In the genomic region with DNA sequence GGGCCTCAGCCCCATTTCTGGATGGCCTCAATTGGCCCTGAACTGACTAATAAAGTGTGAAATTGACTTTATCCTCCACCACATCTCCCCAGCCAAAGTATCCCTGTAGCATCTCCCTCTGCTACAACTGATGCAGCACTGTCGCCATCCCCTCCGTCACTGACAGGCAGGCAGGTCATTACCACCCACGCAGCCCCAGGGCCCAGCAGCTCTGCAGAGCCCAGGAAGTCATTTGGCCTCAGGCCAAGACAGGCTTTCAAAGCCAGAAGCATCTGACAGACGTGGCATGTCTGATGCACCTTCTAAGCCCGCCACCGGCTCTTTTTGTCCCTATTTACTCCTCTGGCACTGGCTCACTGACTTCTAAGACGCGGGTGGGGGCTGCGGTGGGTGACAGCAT, we compare ENCODE assay signal across 11 cellular contexts.
DNase-seq lines count a peak whose midpoint lies in the region; ATAC-seq and TF ChIP-seq lines count a peak whose summit lies in the region.
"Had no signal": no experiment of that assay in that cellular context is flagged by ENCODE, and none has a peak within 500 bp of the region (broad histone marks: within the 10 kb centered on the region; RNA-seq: fewer than 3 reads in every experiment).

No MANE protein-coding gene starts in this region.

- no peaks in the 10 kb centered on the region for H3K27me3 ChIP-seq in heart right ventricle
- no peaks in the 10 kb centered on the region for H3K27me3 ChIP-seq in upper lobe of right lung
- H3K27me3 ChIP-seq: dorsolateral prefrontal cortex had no signal

- H3K36me3 ChIP-seq in heart right ventricle, result no peaks in the 10 kb centered on the region
- H3K36me3 ChIP-seq in upper lobe of right lung, result no peaks in the 10 kb centered on the region

- no peak for TF ChIP-seq CTCF in heart right ventricle (IDR thresholded peaks at IDR 0.05)
- no peak for TF ChIP-seq CTCF in upper lobe of right lung (IDR thresholded peaks at IDR 0.05)

- H3K9me3 ChIP-seq in heart right ventricle (no peaks in the 10 kb centered on the region), upper lobe of right lung (no peaks in the 10 kb centered on the region)

- intact Hi-C loops in heart right ventricle (cut with DNase I) (no loop called here), Right ventricle myocardium inferior (cut with DNase I) (no loop called here), upper lobe of right lung (cut with DNase I) (no loop called here)

- H3K27ac ChIP-seq in heart right ventricle (no peak overlapping the region), upper lobe of right lung (no peak overlapping the region)
- H3K27ac ChIP-seq: dorsolateral prefrontal cortex had no signal

- DNase-seq in heart right ventricle (peak in 1 of 2 donors; percentile 49), Right ventricle myocardium inferior (ENCODE audit: missing footprints) (no peak), RPMI7951 (ENCODE audit: low read depth) (peak; percentile 40), cerebellum (ENCODE audit: low spot score) (peak; percentile 66), NCI-H1694 (lab: John Stamatoyannopoulos, UW) (no peak), upper lobe of right lung (no peak), kidney glomerular epithelial cell (lab: John Stamatoyannopoulos, UW) (no peak)
- DNase-seq in stimulated activated CD8-positive, alpha-beta memory T cell treated with anti-CD3 and anti-CD28 coated beads, Interleukin-4, amount 100 ng/mL, for 48 hours, result peak; percentile 48
- DNase-seq: immature natural killer cell, posterior cingulate gyrus had no signal

- ATAC-seq in heart right ventricle (peak in 7 of 8 donors; percentile 22 to 77 (median 54)), Right ventricle myocardium inferior (no peak), upper lobe of right lung (no peak)

- WGBS in heart right ventricle, 2 donors, result 49% methylated on average over 9 of the region's 9 CpGs

- H3K4me3 ChIP-seq in heart right ventricle (no peak overlapping the region), upper lobe of right lung (no peak overlapping the region)
- H3K4me3 ChIP-seq: dorsolateral prefrontal cortex had no signal

- H3K4me1 ChIP-seq in heart right ventricle (peaks cover 0 to 9% (median 0%) of the 10 kb centered on the region in 9 donors), upper lobe of right lung (no peaks in the 10 kb centered on the region)

Comparison
In these comparisons a context has a peak if more than half of its experiments do, and no peak if none do; other contexts are left out.
1. ATAC-seq: peak in heart right ventricle (7 of 8); none in Right ventricle myocardium inferior (single experiment) and upper lobe of right lung (single experiment).
2. DNase-seq: peak in RPMI7951 (single experiment), cerebellum (single experiment) and stimulated activated CD8-positive, alpha-beta memory T cell treated with anti-CD3 and anti-CD28 coated beads, Interleukin-4, amount 100 ng/mL, for 48 hours (single experiment); none in Right ventricle myocardium inferior (single experiment), NCI-H1694 (single experiment), upper lobe of right lung (single experiment) and kidney glomerular epithelial cell (single experiment).